ENCODE assay signal across 17 cellular contexts in the genomic region with DNA sequence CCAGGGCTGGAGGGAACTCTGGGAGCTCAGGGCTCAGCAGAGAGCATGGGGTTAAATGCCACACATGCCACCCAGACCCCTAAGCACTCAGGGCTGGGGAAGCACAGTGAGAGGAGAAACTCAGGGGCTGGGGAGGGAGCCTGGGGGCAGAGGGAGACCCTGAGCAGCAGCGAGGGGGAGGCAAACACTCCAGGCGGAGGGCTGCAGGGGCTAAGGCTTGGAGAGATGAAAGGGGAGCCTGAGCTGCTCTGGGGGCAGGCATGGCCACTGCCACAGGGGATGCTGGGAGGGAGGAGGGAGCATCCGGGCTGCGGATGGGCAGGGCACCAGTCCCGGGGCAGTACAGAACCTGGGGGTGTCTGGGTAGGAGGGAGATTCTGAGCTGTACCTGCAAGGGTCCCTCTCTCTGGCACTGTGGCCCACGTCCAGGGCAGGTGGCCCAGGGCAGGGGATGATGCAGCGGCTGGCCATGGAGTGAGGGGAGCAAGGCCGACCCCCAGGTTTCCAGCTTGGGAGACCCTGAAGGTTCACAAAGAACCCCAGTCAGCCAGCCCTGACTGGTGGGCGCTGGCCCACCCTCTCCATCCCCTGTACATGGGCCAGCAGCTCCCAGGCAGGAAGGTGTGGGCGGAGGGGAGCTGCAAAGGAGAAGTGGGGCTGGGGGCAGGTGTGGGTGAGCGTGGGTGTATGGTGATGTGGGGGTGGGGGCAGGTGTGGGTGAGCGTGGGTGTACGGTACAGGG. TPM values are rescaled to one million over a fixed set of nuclear protein-coding genes. Genes with fewer than 3 reads are reported as not detected.
DNase-seq lines count a peak whose midpoint lies in the region; ATAC-seq, FAIRE-seq and TF ChIP-seq lines count a peak whose summit lies in the region.
"Had no signal": no experiment of that assay in that cellular context is flagged by ENCODE, and none has a peak within 500 bp of the region (broad histone marks: within the 10 kb centered on the region; RNA-seq: fewer than 3 reads in every experiment).

No MANE protein-coding gene starts in this region.

- FAIRE-seq in GM12891 (lab: Jason Lieb, UNC): no peak
- FAIRE-seq: frontal cortex had no signal

- H3K27ac ChIP-seq in BLaER1 (peak overlapping the region; percentile 98), SU-DHL-6 (ENCODE audit: low read depth, low read length) (peak overlapping the region; percentile 94)

- peaks cover 5 to 15% of the 10 kb centered on the region in 2 donors for H3K36me3 Mint-ChIP-seq in naive B cell
- H3K36me3 Mint-ChIP-seq: mesothelial cell of epicardium had no signal

- H3K4me1 Mint-ChIP-seq in naive B cell: peaks cover 51 to 79% (median 71%) of the 10 kb centered on the region in 3 donors

- H3K4me3 Mint-ChIP-seq in naive B cell: peak overlapping the region; percentile 73 to 94 (median 89)

- H3K9me2 ChIP-seq in SU-DHL-6 (replicated peaks; ENCODE audit: insufficient read depth, low read length): no peaks in the 10 kb centered on the region

- no peak for TF ChIP-seq CTCF in SU-DHL-6 (IDR thresholded peaks at IDR 0.05; ENCODE audit: insufficient read depth, low read length, poor library complexity, severe bottlenecking)

- TF ChIP-seq POLR2A in GM12891 (IDR thresholded peaks at IDR 0.05; ENCODE audit: low read depth, low read length): no peak

- H3K9me3 ChIP-seq in BLaER1: no peaks in the 10 kb centered on the region
- H3K9me3 ChIP-seq in SU-DHL-6 (ENCODE audit: insufficient read depth, low read length): no peaks in the 10 kb centered on the region

- peaks cover 39% of the 10 kb centered on the region for H3F3A ChIP-seq in SU-DHL-6 (ENCODE audit: insufficient read depth)

- H3K4me3 ChIP-seq in BLaER1: peak overlapping the region; percentile 14; the same call in 1 of the 2 replicates
- H3K4me3 ChIP-seq in SU-DHL-6 (ENCODE audit: insufficient read depth, low read length, poor library complexity, severe bottlenecking): no peak overlapping the region

- H3K27ac Mint-ChIP-seq in naive B cell: peak overlapping the region; percentile 99 to 100 (median 99)
- H3K27ac Mint-ChIP-seq: mesothelial cell of epicardium had no signal

- peaks cover 18% of the 10 kb centered on the region for H3K79me2 ChIP-seq in SU-DHL-6 (ENCODE audit: insufficient read depth, low read length)

- ATAC-seq in naive B cell (ENCODE audit: low read depth in 2 of 2): peak; percentile 17 to 22
- no peak for ATAC-seq in HG03175 (IDR thresholded peaks at IDR 0.05; ENCODE audit: unreplicated experiment)
- ATAC-seq: left cardiac atrium, Right ventricle myocardium inferior, sciatic nerve had no signal

- in situ Hi-C loops in G401 (cut with HindIII; ENCODE audit: low sequenced_read_pairs): no loop called here

- H4K20me1 ChIP-seq in BLaER1: peaks cover 24% of the 10 kb centered on the region
- no peaks in the 10 kb centered on the region for H4K20me1 ChIP-seq in SU-DHL-6 (ENCODE audit: low read depth, low read length)

- H2AFZ ChIP-seq in SU-DHL-6 (ENCODE audit: low read depth, low read length, severe bottlenecking): no peak overlapping the region

- DNase-seq in GM12891 (ENCODE audit: insufficient read length, low spot score): no peak
- DNase-seq in naive B cell: peak; percentile 85
- DNase-seq in middle frontal gyrus (ENCODE audit: extremely low spot score, low spot score): no peak
- no peak for DNase-seq in SKM-1 (lab: John Stamatoyannopoulos, UW; ENCODE audit: unreplicated experiment)
- DNase-seq in G401 (ENCODE audit: low spot score): no peak
- DNase-seq: activated CD4-positive, alpha-beta T cell treated with anti-CD3 and anti-CD28 coated beads for 48 hours; activated naive CD4-positive, alpha-beta T cell treated with anti-CD3 and anti-CD28 coated beads, Interleukin-2, amount 50 U/mL, for 16 hours; H9; left cardiac atrium had no signal

- peaks cover 87% of the 10 kb centered on the region for H3K4me1 ChIP-seq in BLaER1

- H3K27me3 ChIP-seq in BLaER1 (no peaks in the 10 kb centered on the region), SU-DHL-6 (ENCODE audit: low read length) (no peaks in the 10 kb centered on the region)

- peak overlapping the region; percentile 95 for H3K4me2 ChIP-seq in BLaER1
- peak overlapping the region; percentile 23 for H3K4me2 ChIP-seq in SU-DHL-6 (ENCODE audit: low read depth, low read length, poor library complexity, severe bottlenecking)

- H3K36me3 ChIP-seq in BLaER1: peaks cover 19% of the 10 kb centered on the region
- H3K36me3 ChIP-seq in SU-DHL-6 (ENCODE audit: low read length): no peaks in the 10 kb centered on the region; the same call in 1 of the 2 replicates

- H3K9ac ChIP-seq in BLaER1 (peak overlapping the region; percentile 72), SU-DHL-6 (ENCODE audit: low read length) (peak overlapping the region; percentile 41)

- no peaks in the 10 kb centered on the region for H3K9me3 Mint-ChIP-seq in naive B cell
- H3K9me3 Mint-ChIP-seq: H9, mesothelial cell of epicardium had no signal

- no peaks in the 10 kb centered on the region for H3K27me3 Mint-ChIP-seq in naive B cell

TF ChIP-seq in GM12891, 5 proteins besides CTCF, POLR2A, EP300 and RAD21:
- TF ChIP-seq TAF1 (IDR thresholded peaks at IDR 0.05; ENCODE audit: low read depth, low read length): no peak
- TF ChIP-seq SPI1 (IDR thresholded peaks at IDR 0.05; ENCODE audit: low read depth, low read length): peak; percentile 57

RNA-seq across cellular contexts. Expression of gene TNFRSF13C, which starts 2.0 kb away (rescaled TPM):
- 29.1 TPM for polyA plus RNA-seq in GM12891 (2012; ENCODE audit: low read depth, missing spikeins)
- 100 to 1,000 TPM in 1 of 6 donors, 10 to 100 TPM in 5; 65.3 to 104 (median 84.2) TPM for polyA plus RNA-seq in naive B cell (ENCODE audit: low read depth in 6 of 6)
- 0.03 and 0.12 TPM in 2 replicates for total RNA-seq in G401 (2014; rRNA removed; shearing (Covaris generic))

RNA-seq across cellular contexts. Expression of gene SHISA8, which starts 13.7 kb away (rescaled TPM):
- 3.2 TPM for polyA plus RNA-seq in GM12891 (2012; ENCODE audit: low read depth, missing spikeins)
- 1 to 10 TPM in 1 of 6 donors, under 1 TPM in 5; 0.28 to 1.7 (median 0.67) TPM for polyA plus RNA-seq in naive B cell (ENCODE audit: low read depth in 6 of 6)
- total RNA-seq in G401 (2014; rRNA removed; shearing (Covaris generic)): 0.78 and 5.5 TPM in 2 replicates
- total RNA-seq: frontal cortex, LHCN-M2, mesothelial cell of epicardium had no signal

RNA-seq across cellular contexts. Expression of gene CENPM, which starts 18.4 kb away (rescaled TPM):
- polyA plus RNA-seq in GM12891 (2012; ENCODE audit: low read depth, missing spikeins): 45.1 TPM
- 10 to 100 TPM; 41.2 to 70.9 (median 53.0) TPM for polyA plus RNA-seq in naive B cell (ENCODE audit: low read depth in 6 of 6)
- 89.5 and 91.5 TPM in 2 replicates for total RNA-seq in G401 (2014; rRNA removed; shearing (Covaris generic))
- total RNA-seq: sciatic nerve had no signal

RNA-seq across cellular contexts. Expression of gene SEPTIN3, which starts 40.7 kb away (rescaled TPM):
- 0.71 TPM for polyA plus RNA-seq in GM12891 (2012; ENCODE audit: low read depth, missing spikeins)
- not detected for polyA plus RNA-seq in naive B cell (ENCODE audit: low read depth in 6 of 6)
- 1.2 and 2.4 TPM in 2 replicates for total RNA-seq in G401 (2014; rRNA removed; shearing (Covaris generic))
- total RNA-seq: LHCN-M2 had no signal
